In genomic region chr1:31798086-31798432, GRCh38 we compare ENCODE assay signal across 13 cellular contexts. TPM values are rescaled to one million over a fixed set of nuclear protein-coding genes. Genes with fewer than 3 reads are reported as not detected.
DNase-seq lines count a peak whose midpoint lies in the region; ATAC-seq and TF ChIP-seq lines count a peak whose summit lies in the region.
"Had no signal": no experiment of that assay in that cellular context is flagged by ENCODE, and none has a peak within 500 bp of the region (broad histone marks: within the 10 kb centered on the region; RNA-seq: fewer than 3 reads in every experiment).

No MANE protein-coding gene starts in this region.

- peak overlapping the region; percentile 59 for H3K4me3 ChIP-seq in BJ (ENCODE audit: low read depth, low read length)
- peak overlapping the region; percentile 37 for H3K4me3 ChIP-seq in WERI-Rb-1 (ENCODE audit: low read depth, low read length)
- H3K4me3 ChIP-seq in fibroblast of the aortic adventitia (ENCODE audit: low read depth, low read length) = peak overlapping the region; percentile 66
- peak overlapping the region; percentile 79 for H3K4me3 ChIP-seq in retinal pigment epithelial cell (ENCODE audit: low read length)
- H3K4me3 ChIP-seq: heart left ventricle, uterus had no signal

- peak overlapping the region; percentile 32 for H3K27ac ChIP-seq in WERI-Rb-1
- H3K27ac ChIP-seq: C4-2B, heart left ventricle, uterus had no signal

- TF ChIP-seq CTCF in BJ (IDR thresholded peaks at IDR 0.05; ENCODE audit: insufficient read depth, low read depth, low read length) = no peak
- TF ChIP-seq CTCF in WERI-Rb-1 (IDR thresholded peaks at IDR 0.05; ENCODE audit: low read depth, low read length) = no peak
- no peak for TF ChIP-seq CTCF in fibroblast of the aortic adventitia (IDR thresholded peaks at IDR 0.05; ENCODE audit: insufficient read depth, low read length)
- no peak for TF ChIP-seq CTCF in retinal pigment epithelial cell (conservative IDR thresholded peaks at IDR 0.05; ENCODE audit: low read depth, low read length)

- H3K36me3 ChIP-seq in BJ (ENCODE audit: control insufficient read depth, insufficient read depth, low read length) (peaks cover 3% of the 10 kb centered on the region; the same call in 1 of the 2 replicates), WERI-Rb-1 (no peaks in the 10 kb centered on the region)
- H3K36me3 ChIP-seq: heart left ventricle, uterus had no signal

- H3K27me3 ChIP-seq in BJ (ENCODE audit: control insufficient read depth, insufficient read depth, low read length) = no peaks in the 10 kb centered on the region
- no peaks in the 10 kb centered on the region for H3K27me3 ChIP-seq in WERI-Rb-1 (ENCODE audit: insufficient read depth, low read depth, severe bottlenecking)
- H3K27me3 ChIP-seq: uterus had no signal

- DNase-seq in BJ (ENCODE audit: low read depth) = no peak
- peak; percentile 16 for DNase-seq in WERI-Rb-1
- no peak for DNase-seq in fibroblast of the aortic adventitia (ENCODE audit: low read depth)
- DNase-seq in retinal pigment epithelial cell (ENCODE audit: low read depth) = no peak
- no peak for DNase-seq in NK-92 treated with Interleukin-12 subunit alpha and Interleukin-12 subunit beta, amount 100 ng/mL, for 24 hours (lab: John Stamatoyannopoulos, UW)
- DNase-seq in NCI-H2227 treated with DMSO at 0.1 percent for 48 hours (lab: John Stamatoyannopoulos, UW) = no peak
- DNase-seq: effector memory CD4-positive, alpha-beta T cell; heart left ventricle; NCI-H2171 treated with DMSO at 0.1 percent for 48 hours; uterus had no signal

- no peaks in the 10 kb centered on the region for H3K9me3 ChIP-seq in WERI-Rb-1 (ENCODE audit: severe bottlenecking)
- H3K9me3 ChIP-seq: heart left ventricle, uterus had no signal

- POLR2A ChIA-PET in BJ (lab: Charles Lee) = interaction anchor here (0.6 kb wide), 1 partner anchor 230 kb away, joined by 4 read pairs; no protein-coding TSS in a partner anchor

- CTCF ChIA-PET in BJ (lab: Yijun Ruan, JAX) = interaction anchor here (1.0 to 4.2 kb wide), 7 partner anchors 9 to 265 kb away, joined by 3 to 28 read pairs (median 6); no protein-coding TSS in a partner anchor

- ATAC-seq in HG02571 (IDR thresholded peaks at IDR 0.05; ENCODE audit: unreplicated experiment) (no peak), HG03571 (IDR thresholded peaks at IDR 0.05; ENCODE audit: unreplicated experiment) (no peak)
- ATAC-seq: heart left ventricle had no signal

RNA-seq across cellular contexts. Expression of gene SPOCD1, which starts 17.8 kb away (rescaled TPM):
- polyA plus RNA-seq in BJ (2011; rRNA removed) = 92.8 and 169 TPM in 2 replicates
- 67.5 and 88.6 TPM in 2 replicates for polyA minus RNA-seq in BJ (2011; rRNA and poly(A)+ RNA removed)
- total RNA-seq in fibroblast of the aortic adventitia (ENCODE audit: low replicate concordance) = 3.4 and 37.2 TPM in 2 replicates

RNA-seq across cellular contexts. Expression of gene ADGRB2, which starts 33.9 kb away (rescaled TPM):
- 6.4 and 9.2 TPM in 2 replicates for polyA plus RNA-seq in BJ (2011; rRNA removed)
- 6.2 and 7.2 TPM in 2 replicates for polyA minus RNA-seq in BJ (2011; rRNA and poly(A)+ RNA removed)
- total RNA-seq in fibroblast of the aortic adventitia (ENCODE audit: low replicate concordance) = 7.9 and 11.3 TPM in 2 replicates
